Comparison of ENCODE assay signal across 8 cellular contexts in the genomic region with DNA sequence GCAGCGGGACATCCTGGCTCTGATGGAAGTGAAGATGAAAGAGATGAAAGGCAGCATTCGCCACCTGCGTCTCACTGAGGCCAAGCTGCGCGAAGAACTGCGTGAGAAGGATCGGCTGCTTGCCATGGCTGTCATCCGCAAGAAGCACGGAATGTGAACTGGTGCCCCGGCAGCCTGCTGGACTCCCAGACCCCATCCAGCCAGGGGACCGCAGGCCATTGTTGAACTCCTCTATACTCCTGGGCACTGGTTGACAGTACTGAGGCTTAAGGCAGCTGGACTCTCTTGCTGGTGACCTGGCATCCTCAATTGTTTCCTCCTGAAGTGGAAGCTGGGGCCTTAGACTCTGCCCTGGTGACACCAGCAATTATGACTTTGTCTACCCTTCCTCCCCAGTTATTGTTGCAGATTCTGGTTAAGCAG. TPM values are rescaled to one million over a fixed set of nuclear protein-coding genes. Genes with fewer than 3 reads are reported as not detected.
DNase-seq lines count a peak whose midpoint lies in the region; ATAC-seq, FAIRE-seq and TF ChIP-seq lines count a peak whose summit lies in the region.

No MANE protein-coding gene starts in this region.

- peaks cover 52% of the 10 kb centered on the region for H3K4me1 Mint-ChIP-seq in activated B cell treated with CpG ODN at 0.5 μM for 24 hours
- H3K4me1 Mint-ChIP-seq in stimulated activated naive B cell treated with anti-CD40 and anti-IgM and Interleukin-4, amounts not matched to agents 10 μg/mL and 1 μg/mL and 100 μg/mL, for 72 hours = peaks cover 32 to 47% of the 10 kb centered on the region in 2 donors

- no peak for ATAC-seq in activated B cell treated with CpG ODN at 0.5 μM for 24 hours (ENCODE audit: low read depth)
- no peak for ATAC-seq in stimulated activated naive B cell treated with anti-CD40 and anti-IgM and Interleukin-4, amounts not matched to agents 10 μg/mL and 1 μg/mL and 100 μg/mL, for 72 hours (replicated peaks)
- ATAC-seq in GM21367 (IDR thresholded peaks at IDR 0.05; ENCODE audit: unreplicated experiment) = no peak

- DNase-seq in DMS79 treated with DMSO at 0.1 percent for 48 hours (lab: John Stamatoyannopoulos, UW) (peak; percentile 17), DMS79 (lab: John Stamatoyannopoulos, UW) (no peak), activated B cell treated with CpG ODN at 0.5 μM for 24 hours (no peak), hepatic stellate cell (ENCODE audit: low spot score) (peak; percentile 57), inferior parietal cortex (ENCODE audit: extremely low spot score) (no peak), RCC 7860 (ENCODE audit: low spot score) (no peak)
- DNase-seq in stimulated activated naive B cell treated with anti-CD40 and anti-IgM and Interleukin-4, amounts not matched to agents 10 μg/mL and 1 μg/mL and 100 μg/mL, for 72 hours = no peak

- peak overlapping the region; percentile 91 for H3K4me3 Mint-ChIP-seq in activated B cell treated with CpG ODN at 0.5 μM for 24 hours
- peak overlapping the region; percentile 95 to 97 for H3K4me3 Mint-ChIP-seq in stimulated activated naive B cell treated with anti-CD40 and anti-IgM and Interleukin-4, amounts not matched to agents 10 μg/mL and 1 μg/mL and 100 μg/mL, for 72 hours

- FAIRE-seq in RCC 7860 (lab: Jason Lieb, UNC) = no peak

- no peak for TF ChIP-seq CTCF in activated B cell treated with CpG ODN at 0.5 μM for 24 hours (IDR thresholded peaks at IDR 0.05)

- CTCF ChIA-PET in activated B cell treated with CpG ODN at 0.5 μM for 24 hours (lab: Charles Lee) = interaction anchor here (1.8 kb wide), 1 partner anchor 10 kb away, joined by 5 read pairs; no protein-coding TSS in a partner anchor

- H3K36me3 Mint-ChIP-seq in activated B cell treated with CpG ODN at 0.5 μM for 24 hours (ENCODE audit: low read depth) = peaks cover 4% of the 10 kb centered on the region
- peaks cover 0 to 5% of the 10 kb centered on the region in 2 donors for H3K36me3 Mint-ChIP-seq in stimulated activated naive B cell treated with anti-CD40 and anti-IgM and Interleukin-4, amounts not matched to agents 10 μg/mL and 1 μg/mL and 100 μg/mL, for 72 hours

- H3K27ac Mint-ChIP-seq in activated B cell treated with CpG ODN at 0.5 μM for 24 hours = peak overlapping the region; percentile 93
- peak overlapping the region; percentile 96 for H3K27ac Mint-ChIP-seq in stimulated activated naive B cell treated with anti-CD40 and anti-IgM and Interleukin-4, amounts not matched to agents 10 μg/mL and 1 μg/mL and 100 μg/mL, for 72 hours

- POLR2A ChIA-PET in activated B cell treated with CpG ODN at 0.5 μM for 24 hours (lab: Charles Lee) = interaction anchor here (0.5 to 3.9 kb wide), 7 partner anchors 9 to 845 kb away, joined by 3 to 21 read pairs (median 3); a partner anchor contains a TSS

- no peaks in the 10 kb centered on the region for H3K9me3 Mint-ChIP-seq in activated B cell treated with CpG ODN at 0.5 μM for 24 hours
- no peaks in the 10 kb centered on the region for H3K9me3 Mint-ChIP-seq in stimulated activated naive B cell treated with anti-CD40 and anti-IgM and Interleukin-4, amounts not matched to agents 10 μg/mL and 1 μg/mL and 100 μg/mL, for 72 hours

- intact Hi-C loops in activated B cell treated with CpG ODN at 0.5 μM for 24 hours (cut with micrococcal nuclease) = no loop called here

- H3K27me3 Mint-ChIP-seq in activated B cell treated with CpG ODN at 0.5 μM for 24 hours = no peaks in the 10 kb centered on the region
- no peaks in the 10 kb centered on the region for H3K27me3 Mint-ChIP-seq in stimulated activated naive B cell treated with anti-CD40 and anti-IgM and Interleukin-4, amounts not matched to agents 10 μg/mL and 1 μg/mL and 100 μg/mL, for 72 hours

RNA-seq across cellular contexts. Expression of a gene that starts 1.2 kb away (rescaled TPM):
- 24.2 and 24.9 TPM in 2 replicates for total RNA-seq in activated B cell treated with CpG ODN at 0.5 μM for 24 hours

RNA-seq across cellular contexts. Expression of a gene that starts 3.4 kb away (rescaled TPM):
- 99.0 and 99.7 TPM in 2 replicates for total RNA-seq in activated B cell treated with CpG ODN at 0.5 μM for 24 hours

RNA-seq across cellular contexts. Expression of a gene that starts 4.1 kb away (rescaled TPM):
- total RNA-seq in activated B cell treated with CpG ODN at 0.5 μM for 24 hours = 50.7 and 54.2 TPM in 2 replicates

RNA-seq across cellular contexts. Expression of a gene that starts 29.5 kb away (rescaled TPM):
- total RNA-seq in activated B cell treated with CpG ODN at 0.5 μM for 24 hours = 71.5 TPM in 2 replicates

RNA-seq across cellular contexts. Expression of a gene that starts 36.7 kb away (rescaled TPM):
- 1.2 and 1.9 TPM in 2 replicates for total RNA-seq in activated B cell treated with CpG ODN at 0.5 μM for 24 hours

Comparison
In these comparisons a context has a peak if more than half of its experiments do, and no peak if none do; other contexts are left out.
1. DNase-seq: peak in DMS79 treated with DMSO at 0.1 percent for 48 hours (single experiment) and hepatic stellate cell (single experiment); none in DMS79 (single experiment), activated B cell treated with CpG ODN at 0.5 μM for 24 hours (single experiment), stimulated activated naive B cell treated with anti-CD40 and anti-IgM and Interleukin-4, amounts not matched to agents 10 μg/mL and 1 μg/mL and 100 μg/mL, for 72 hours (single experiment), inferior parietal cortex (single experiment) and RCC 7860 (single experiment).